Comparison of ENCODE assay signal across 1 cellular context in the genomic region with DNA sequence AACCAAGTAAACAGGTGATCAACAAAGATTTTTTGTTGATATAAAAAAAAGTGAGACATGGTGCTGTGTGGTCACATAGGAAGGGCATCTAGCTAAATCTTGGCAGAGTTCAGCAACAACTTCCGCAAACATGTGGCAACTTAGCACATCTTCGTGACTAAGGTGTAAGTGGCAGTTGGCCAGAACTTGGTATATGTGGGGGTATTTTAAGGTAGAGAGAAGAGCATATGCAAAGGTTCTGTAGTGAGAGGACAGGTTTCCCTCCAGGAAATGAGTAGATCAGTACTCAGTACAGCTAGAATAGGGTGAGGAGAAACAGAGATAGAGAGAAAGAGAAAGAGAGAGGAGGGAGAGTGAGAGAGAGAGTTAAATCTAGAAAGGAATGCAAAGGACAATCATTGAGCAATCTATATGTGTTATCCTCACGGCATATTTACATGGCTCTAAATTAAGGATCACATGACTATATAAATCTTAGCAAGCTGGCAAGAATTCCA.
TF ChIP-seq lines count a peak whose summit lies in the region.

No MANE protein-coding gene starts in this region.

TF ChIP-seq in SK-N-SH treated with all-trans-retinoic acid at 6 μM for 48 hours, 23 proteins besides CTCF, POLR2A, EP300 and RAD21 (continued from another document):
- TF ChIP-seq, protein P1, sequence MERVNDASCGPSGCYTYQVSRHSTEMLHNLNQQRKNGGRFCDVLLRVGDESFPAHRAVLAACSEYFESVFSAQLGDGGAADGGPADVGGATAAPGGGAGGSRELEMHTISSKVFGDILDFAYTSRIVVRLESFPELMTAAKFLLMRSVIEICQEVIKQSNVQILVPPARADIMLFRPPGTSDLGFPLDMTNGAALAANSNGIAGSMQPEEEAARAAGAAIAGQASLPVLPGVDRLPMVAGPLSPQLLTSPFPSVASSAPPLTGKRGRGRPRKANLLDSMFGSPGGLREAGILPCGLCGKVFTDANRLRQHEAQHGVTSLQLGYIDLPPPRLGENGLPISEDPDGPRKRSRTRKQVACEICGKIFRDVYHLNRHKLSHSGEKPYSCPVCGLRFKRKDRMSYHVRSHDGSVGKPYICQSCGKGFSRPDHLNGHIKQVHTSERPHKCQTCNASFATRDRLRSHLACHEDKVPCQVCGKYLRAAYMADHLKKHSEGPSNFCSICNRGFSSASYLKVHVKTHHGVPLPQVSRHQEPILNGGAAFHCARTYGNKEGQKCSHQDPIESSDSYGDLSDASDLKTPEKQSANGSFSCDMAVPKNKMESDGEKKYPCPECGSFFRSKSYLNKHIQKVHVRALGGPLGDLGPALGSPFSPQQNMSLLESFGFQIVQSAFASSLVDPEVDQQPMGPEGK (CRISPR knock-in tag; IDR thresholded peaks at IDR 0.05; ENCODE audit: borderline replicate concordance), result no peak
- no peak for TF ChIP-seq CSDC2 (CRISPR knock-in tag; IDR thresholded peaks at IDR 0.05)
- TF ChIP-seq, protein P2, sequence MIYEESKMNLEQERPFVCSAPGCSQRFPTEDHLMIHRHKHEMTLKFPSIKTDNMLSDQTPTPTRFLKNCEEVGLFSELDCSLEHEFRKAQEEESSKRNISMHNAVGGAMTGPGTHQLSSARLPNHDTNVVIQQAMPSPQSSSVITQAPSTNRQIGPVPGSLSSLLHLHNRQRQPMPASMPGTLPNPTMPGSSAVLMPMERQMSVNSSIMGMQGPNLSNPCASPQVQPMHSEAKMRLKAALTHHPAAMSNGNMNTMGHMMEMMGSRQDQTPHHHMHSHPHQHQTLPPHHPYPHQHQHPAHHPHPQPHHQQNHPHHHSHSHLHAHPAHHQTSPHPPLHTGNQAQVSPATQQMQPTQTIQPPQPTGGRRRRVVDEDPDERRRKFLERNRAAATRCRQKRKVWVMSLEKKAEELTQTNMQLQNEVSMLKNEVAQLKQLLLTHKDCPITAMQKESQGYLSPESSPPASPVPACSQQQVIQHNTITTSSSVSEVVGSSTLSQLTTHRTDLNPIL (CRISPR knock-in tag; IDR thresholded peaks at IDR 0.05; ENCODE audit: low read depth), result no peak
- TF ChIP-seq ZC3H10 (CRISPR knock-in tag; IDR thresholded peaks at IDR 0.05), result no peak
- no peak for TF ChIP-seq ZNF565 (CRISPR knock-in tag; conservative IDR thresholded peaks at IDR 0.05; ENCODE audit: low read depth)
- TF ChIP-seq, protein P3, sequence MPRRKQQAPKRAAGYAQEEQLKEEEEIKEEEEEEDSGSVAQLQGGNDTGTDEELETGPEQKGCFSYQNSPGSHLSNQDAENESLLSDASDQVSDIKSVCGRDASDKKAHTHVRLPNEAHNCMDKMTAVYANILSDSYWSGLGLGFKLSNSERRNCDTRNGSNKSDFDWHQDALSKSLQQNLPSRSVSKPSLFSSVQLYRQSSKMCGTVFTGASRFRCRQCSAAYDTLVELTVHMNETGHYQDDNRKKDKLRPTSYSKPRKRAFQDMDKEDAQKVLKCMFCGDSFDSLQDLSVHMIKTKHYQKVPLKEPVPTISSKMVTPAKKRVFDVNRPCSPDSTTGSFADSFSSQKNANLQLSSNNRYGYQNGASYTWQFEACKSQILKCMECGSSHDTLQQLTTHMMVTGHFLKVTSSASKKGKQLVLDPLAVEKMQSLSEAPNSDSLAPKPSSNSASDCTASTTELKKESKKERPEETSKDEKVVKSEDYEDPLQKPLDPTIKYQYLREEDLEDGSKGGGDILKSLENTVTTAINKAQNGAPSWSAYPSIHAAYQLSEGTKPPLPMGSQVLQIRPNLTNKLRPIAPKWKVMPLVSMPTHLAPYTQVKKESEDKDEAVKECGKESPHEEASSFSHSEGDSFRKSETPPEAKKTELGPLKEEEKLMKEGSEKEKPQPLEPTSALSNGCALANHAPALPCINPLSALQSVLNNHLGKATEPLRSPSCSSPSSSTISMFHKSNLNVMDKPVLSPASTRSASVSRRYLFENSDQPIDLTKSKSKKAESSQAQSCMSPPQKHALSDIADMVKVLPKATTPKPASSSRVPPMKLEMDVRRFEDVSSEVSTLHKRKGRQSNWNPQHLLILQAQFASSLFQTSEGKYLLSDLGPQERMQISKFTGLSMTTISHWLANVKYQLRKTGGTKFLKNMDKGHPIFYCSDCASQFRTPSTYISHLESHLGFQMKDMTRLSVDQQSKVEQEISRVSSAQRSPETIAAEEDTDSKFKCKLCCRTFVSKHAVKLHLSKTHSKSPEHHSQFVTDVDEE (CRISPR knock-in tag; IDR thresholded peaks at IDR 0.05), result no peak
